ENCODE assay signal across 8 cellular contexts in the genomic region with DNA sequence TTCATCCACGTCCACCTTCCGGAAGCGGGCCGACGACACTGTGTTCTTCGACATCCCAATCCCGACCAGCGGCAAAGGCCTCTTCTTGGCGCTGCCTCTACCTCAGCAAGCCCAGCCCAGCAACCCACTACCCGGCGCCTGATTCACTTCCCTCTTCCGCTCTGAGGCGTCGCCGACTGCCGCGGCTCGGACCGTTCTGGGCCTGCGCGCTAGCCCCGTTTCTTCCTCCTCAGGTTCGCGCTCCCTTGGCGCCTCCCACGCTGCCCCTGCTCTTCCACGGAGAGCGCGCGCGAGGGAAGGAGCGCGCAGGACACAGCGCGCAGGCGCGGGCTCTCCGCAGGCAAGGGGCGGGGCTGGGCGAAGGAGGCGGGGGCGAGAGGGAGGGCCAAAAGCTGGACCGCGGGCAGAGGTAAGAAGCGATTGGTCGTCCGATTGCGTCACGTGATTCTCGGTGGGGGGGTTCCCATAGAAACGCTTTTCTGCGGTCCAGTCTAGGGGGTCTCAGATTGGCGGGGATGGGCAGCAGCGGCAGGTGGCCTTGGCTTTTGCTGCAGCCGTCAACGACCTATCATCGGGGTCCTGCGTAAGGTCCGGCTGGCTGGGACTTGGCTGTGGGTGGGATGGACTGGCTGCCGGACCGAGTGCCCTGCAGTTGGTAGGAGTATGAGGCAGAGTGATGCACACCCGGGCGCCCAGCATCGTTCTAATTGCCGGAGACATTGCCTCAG. TPM values are rescaled to one million over a fixed set of nuclear protein-coding genes. Genes with fewer than 3 reads are reported as not detected.
DNase-seq lines count a peak whose midpoint lies in the region; ATAC-seq and TF ChIP-seq lines count a peak whose summit lies in the region.

TSS of gene ARPC5 (minus strand) at position 178 of the 728 bp plus-strand sequence. CDS start at position 54, 124 bp downstream.

- no peaks in the 10 kb centered on the region for H3K9me3 ChIP-seq in OCI-LY3 (ENCODE audit: insufficient read depth, low read length)

- no peaks in the 10 kb centered on the region for H3K9me3 Mint-ChIP-seq in endothelial cell (ENCODE audit: unreplicated experiment)

- TF ChIP-seq CTCF in OCI-LY3 (IDR thresholded peaks at IDR 0.05; ENCODE audit: low read depth, low read length) (no peak), endothelial cell (IDR thresholded peaks at IDR 0.05; ENCODE audit: unreplicated experiment) (no peak)

- peaks cover 5% of the 10 kb centered on the region for H3K27me3 Mint-ChIP-seq in endothelial cell (ENCODE audit: unreplicated experiment)

- H3K4me1 Mint-ChIP-seq in endothelial cell (ENCODE audit: unreplicated experiment): peaks cover 26% of the 10 kb centered on the region

- H2AFZ ChIP-seq in OCI-LY3 (ENCODE audit: low read depth, low read length): peak within 1 kb of the TSS; percentile 93

- H3K9ac ChIP-seq in OCI-LY3 (ENCODE audit: low read length): peak within 1 kb of the TSS; percentile 98

- peaks cover 2% of the 10 kb centered on the region for H3K36me3 Mint-ChIP-seq in endothelial cell (ENCODE audit: low read depth, unreplicated experiment)

- peaks cover 48% of the 10 kb centered on the region for H3K79me2 ChIP-seq in OCI-LY3 (ENCODE audit: low read length)

- DNase-seq in Caki2 (ENCODE audit: low read depth) (peak; percentile 98), HuH-7 (ENCODE audit: low spot score) (peak; percentile 74), endothelial cell (ENCODE audit: low spot score) (peak; percentile 97), midbrain (lab: John Stamatoyannopoulos, UW) (peak; percentile 98)
- peak; percentile 98 for DNase-seq in activated CD8-positive, alpha-beta memory T cell treated with anti-CD3 and anti-CD28 coated beads, Interleukin-2, amount 50 U/mL, for 48 hours
- DNase-seq in stimulated activated CD8-positive, alpha-beta memory T cell treated with anti-CD3 and anti-CD28 coated beads, Interleukin-2, amount 100 ng/mL, for 1 hour (ENCODE audit: low read depth in 2 of 2): peak; percentile 90

- H3K27ac ChIP-seq in OCI-LY3 (ENCODE audit: low read length): peak within 1 kb of the TSS; percentile 94

- no peaks in the 10 kb centered on the region; the same call in 1 of the 2 replicates for H3K27me3 ChIP-seq in OCI-LY3 (ENCODE audit: low read depth, low read length)

- H4K20me1 ChIP-seq in OCI-LY3 (ENCODE audit: insufficient read depth, low read length): peaks cover 29% of the 10 kb centered on the region

- ATAC-seq in GM21447 (IDR thresholded peaks at IDR 0.05; ENCODE audit: unreplicated experiment): peak; percentile 87

- peak within 1 kb of the TSS; percentile 97 for H3K27ac Mint-ChIP-seq in endothelial cell (ENCODE audit: unreplicated experiment)

- H3K4me3 Mint-ChIP-seq in endothelial cell (ENCODE audit: unreplicated experiment): peak within 1 kb of the TSS; percentile 99

- peak within 1 kb of the TSS; percentile 87 for H3K4me3 ChIP-seq in OCI-LY3 (ENCODE audit: low read length)

- in situ Hi-C loops in Caki2 (cut with HindIII; ENCODE audit: low pct_unique_long_range_greater_than_20kb, low sequenced_read_pairs): no loop called here

- peaks cover 26% of the 10 kb centered on the region for H3K36me3 ChIP-seq in OCI-LY3 (replicated peaks; ENCODE audit: low read depth, low read length)

- H3K4me1 ChIP-seq in OCI-LY3 (ENCODE audit: low read length): peaks cover 32% of the 10 kb centered on the region

- H3K4me2 ChIP-seq in OCI-LY3 (ENCODE audit: low read length): peak within 1 kb of the TSS; percentile 98

RNA-seq across cellular contexts. Expression of gene ARPC5, which starts in this region (rescaled TPM):
- 86.9 and 128 TPM in 2 replicates for total RNA-seq in Caki2 (2014; rRNA removed; shearing (Covaris generic); ENCODE audit: low replicate concordance)
- 142 TPM for total RNA-seq in endothelial cell (ENCODE audit: unreplicated experiment)

Comparison
In these comparisons a context has a peak if more than half of its experiments do, and no peak if none do; other contexts are left out.
1. Peak in every context shown above with its lines: DNase-seq, ATAC-seq, H3K4me3 ChIP-seq and H3K27ac ChIP-seq.